ENCODE assay signal across 1 cellular context in genomic region chr20:14879020-14879697, GRCh38.
A peak's percentile ranks its signal among the peaks of the same experiment; 100 is the strongest.
TF ChIP-seq lines count a peak whose summit lies in the region.

No MANE protein-coding gene starts in this region.

TF ChIP-seq in HepG2, 621 proteins besides CTCF, POLR2A, EP300 and RAD21 (continued from another document and continues in another):
- TF ChIP-seq UBTF (CRISPR knock-in tag; IDR thresholded peaks at IDR 0.05) (no peak), ESRRA (CRISPR knock-in tag; IDR thresholded peaks at IDR 0.05; ENCODE audit: low read depth) (no peak), CCAR2 (optimal IDR thresholded peaks at IDR 0.05; ENCODE audit: low read depth, low read length) (no peak), ZNF292 (CRISPR knock-in tag; IDR thresholded peaks at IDR 0.05; ENCODE audit: borderline replicate concordance, low read depth) (no peak), ZNF232 (CRISPR knock-in tag; IDR thresholded peaks at IDR 0.05; ENCODE audit: borderline replicate concordance) (no peak), ZNF784 (CRISPR knock-in tag; IDR thresholded peaks at IDR 0.05; ENCODE audit: borderline replicate concordance) (no peak), TFAP4 (IDR thresholded peaks at IDR 0.05; ENCODE audit: borderline replicate concordance, low read depth) (no peak), ZNF773 (CRISPR knock-in tag; IDR thresholded peaks at IDR 0.05; ENCODE audit: borderline replicate concordance) (no peak), ZBTB20 (CRISPR knock-in tag; IDR thresholded peaks at IDR 0.05; ENCODE audit: borderline replicate concordance, low read depth) (0 out of 2 replicates have a peak, but pooled peaks have one; percentile 45), HNF1B (CRISPR knock-in tag; IDR thresholded peaks at IDR 0.05) (no peak), TCF7 (IDR thresholded peaks at IDR 0.05; ENCODE audit: low read depth) (peak; percentile 28; the same call in 1 of the 2 replicates), ZNF512 (CRISPR knock-in tag; IDR thresholded peaks at IDR 0.05) (no peak), ZFP36L1 (CRISPR knock-in tag; IDR thresholded peaks at IDR 0.05) (no peak), FOXC1 (CRISPR knock-in tag; IDR thresholded peaks at IDR 0.05; ENCODE audit: borderline replicate concordance) (no peak), ZFP1 (CRISPR knock-in tag; IDR thresholded peaks at IDR 0.05) (no peak), SMAD9 (CRISPR knock-in tag; IDR thresholded peaks at IDR 0.05) (no peak), REXO4 (CRISPR knock-in tag; IDR thresholded peaks at IDR 0.05; ENCODE audit: borderline replicate concordance) (no peak), FOXJ3 (CRISPR knock-in tag; IDR thresholded peaks at IDR 0.05; ENCODE audit: borderline replicate concordance) (no peak), ZNF12 (CRISPR knock-in tag; IDR thresholded peaks at IDR 0.05) (0 out of 2 replicates have a peak, but pooled peaks have one; percentile 13), ZNF597 (CRISPR knock-in tag; IDR thresholded peaks at IDR 0.05) (no peak), HNRNPLL (IDR thresholded peaks at IDR 0.05; ENCODE audit: low read depth, low read length, poor library complexity, severe bottlenecking) (no peak), ZNF207 (IDR thresholded peaks at IDR 0.05; ENCODE audit: borderline replicate concordance) (no peak), ZNF646 (CRISPR knock-in tag; IDR thresholded peaks at IDR 0.05) (no peak), GATAD2A (CRISPR knock-in tag; IDR thresholded peaks at IDR 0.05) (peak; percentile 71; the same call in 1 of the 2 replicates), TBL1XR1 (IDR thresholded peaks at IDR 0.05; ENCODE audit: borderline replicate concordance, low read length, partially characterized antibody) (no peak), MYPOP (CRISPR knock-in tag; IDR thresholded peaks at IDR 0.05) (peak; percentile 28; the same call in 1 of the 2 replicates), RFX1 (IDR thresholded peaks at IDR 0.05) (no peak), KLF16 (CRISPR knock-in tag; IDR thresholded peaks at IDR 0.05) (0 out of 4 replicates have a peak, but pooled peaks of 1 of the 2 experiments have one; percentile 10), MAFG (CRISPR knock-in tag; IDR thresholded peaks at IDR 0.05) (peak; percentile 50; the same call in 1 of the 2 replicates), SALL1 (CRISPR knock-in tag; IDR thresholded peaks at IDR 0.05) (no peak), ZNF281 (CRISPR knock-in tag; IDR thresholded peaks at IDR 0.05; ENCODE audit: borderline replicate concordance) (no peak), ZNF703 (CRISPR knock-in tag; IDR thresholded peaks at IDR 0.05; ENCODE audit: borderline replicate concordance) (no peak), FOSL2 (CRISPR knock-in tag; IDR thresholded peaks at IDR 0.05) (peak; percentile 54; the same call in 1 of the 2 replicates), TAF1 (CRISPR knock-in tag; IDR thresholded peaks at IDR 0.05) (no peak), TFDP2 (CRISPR knock-in tag; IDR thresholded peaks at IDR 0.05) (no peak), CBFB (CRISPR knock-in tag; IDR thresholded peaks at IDR 0.05) (no peak), ATF3 (CRISPR knock-in tag; IDR thresholded peaks at IDR 0.05) (no peak; the same call in 1 of the 2 replicates), MYNN (CRISPR knock-in tag; IDR thresholded peaks at IDR 0.05; ENCODE audit: low read depth) (no peak), ZNF264 (CRISPR knock-in tag; IDR thresholded peaks at IDR 0.05) (no peak), ZNF501 (CRISPR knock-in tag; IDR thresholded peaks at IDR 0.05) (no peak), ZFYVE20 (CRISPR knock-in tag; IDR thresholded peaks at IDR 0.05; ENCODE audit: borderline replicate concordance, low read depth) (no peak), FOXO1 (CRISPR knock-in tag; IDR thresholded peaks at IDR 0.05) (no peak; the same call in 1 of the 2 replicates)
